18 cellular contexts compared by ENCODE assay signal in the genomic region with DNA sequence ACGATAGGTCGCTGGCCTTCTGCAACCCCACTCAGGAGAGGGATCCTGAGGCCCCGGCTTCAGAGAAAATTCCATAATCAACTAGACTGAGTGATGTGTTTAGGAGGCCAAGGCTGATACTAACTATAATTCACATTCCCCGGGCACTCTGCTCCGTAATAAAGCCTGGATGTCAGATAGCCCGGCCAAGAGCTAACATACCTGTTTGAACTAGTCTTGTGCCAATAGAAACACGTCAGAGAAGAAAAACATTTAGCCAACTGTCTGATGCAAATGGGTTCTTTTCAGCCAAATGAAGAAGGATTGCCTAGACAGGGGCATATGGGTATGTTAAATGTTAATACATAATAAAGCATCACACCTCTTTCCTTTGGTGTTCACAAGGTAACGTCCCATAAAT.
DNase-seq lines count a peak whose midpoint lies in the region; TF ChIP-seq lines count a peak whose summit lies in the region.
"Had no signal": no experiment of that assay in that cellular context is flagged by ENCODE, and none has a peak within 500 bp of the region (broad histone marks: within the 10 kb centered on the region; RNA-seq: fewer than 3 reads in every experiment).

No MANE protein-coding gene starts in this region.

- no peaks in the 10 kb centered on the region for H3K79me1 ChIP-seq in mesenchymal stem cell (replicated peaks; ENCODE audit: low read length, poor library complexity, severe bottlenecking)

- no peak overlapping the region for H3K23ac ChIP-seq in mesenchymal stem cell (ENCODE audit: low read length in 2 of 2)

- no peak for TF ChIP-seq CTCF in epithelial cell of esophagus (IDR thresholded peaks at IDR 0.05; ENCODE audit: insufficient read depth, low read depth, low read length, missing control alignments)

- H3K4me3 ChIP-seq in epithelial cell of esophagus (ENCODE audit: low read length) (no peak overlapping the region), mesenchymal stem cell (ENCODE audit: insufficient read depth in 1 of 2, low read depth in 1 of 2, low read length in 2 of 2) (no peak overlapping the region)
- H3K4me3 ChIP-seq: BLaER1, GM12878, GM23338, HAP-1 had no signal

- H4K91ac ChIP-seq in mesenchymal stem cell (ENCODE audit: low read length) = no peak overlapping the region

- H3K9ac ChIP-seq in mesenchymal stem cell (ENCODE audit: low read length) = no peak overlapping the region
- H3K9ac ChIP-seq: BLaER1 had no signal

- H2BK12ac ChIP-seq in mesenchymal stem cell (ENCODE audit: low read length in 2 of 2) = no peak overlapping the region

- no peak overlapping the region for H3K4me2 ChIP-seq in mesenchymal stem cell (ENCODE audit: low read length, poor library complexity, severe bottlenecking)
- H3K4me2 ChIP-seq: BLaER1, GM23338 had no signal

- H2BK120ac ChIP-seq in mesenchymal stem cell (ENCODE audit: low read depth, low read length) = no peak overlapping the region

- no peak overlapping the region for H2AFZ ChIP-seq in mesenchymal stem cell (ENCODE audit: low read depth, low read length)
- H2AFZ ChIP-seq: GM23338 had no signal

- H3K36me3 ChIP-seq in mesenchymal stem cell (ENCODE audit: control insufficient read depth in 1 of 2, insufficient read depth in 2 of 2, low read depth in 1 of 2, low read length in 2 of 2) = peaks cover 0 to 2% of the 10 kb centered on the region in 2 experiments
- H3K36me3 ChIP-seq: BLaER1, HAP-1 had no signal

- H2BK15ac ChIP-seq in mesenchymal stem cell (ENCODE audit: low read depth, poor library complexity, severe bottlenecking) = no peak overlapping the region

- no peak overlapping the region for H3K14ac ChIP-seq in mesenchymal stem cell (ENCODE audit: low read length in 2 of 2)

- WGBS in mesenchymal stem cell = 96% methylated on average over 8 of the region's 8 CpGs

- peak overlapping the region; percentile 18 for H2AK5ac ChIP-seq in mesenchymal stem cell (ENCODE audit: low read length, severe bottlenecking)

- no peaks in the 10 kb centered on the region for H3K9me3 ChIP-seq in mesenchymal stem cell (ENCODE audit: control insufficient read depth, low read length)
- H3K9me3 ChIP-seq: BLaER1, Caco-2, HAP-1 had no signal

- no peak overlapping the region for H2BK5ac ChIP-seq in mesenchymal stem cell (ENCODE audit: low read depth, low read length, poor library complexity, severe bottlenecking)

- H3K27me3 ChIP-seq in mesenchymal stem cell (ENCODE audit: control insufficient read depth in 1 of 2, insufficient read depth in 1 of 2, low read length in 2 of 2) = no peaks in the 10 kb centered on the region
- H3K27me3 ChIP-seq: BLaER1 had no signal

- no peak overlapping the region for H4K8ac ChIP-seq in mesenchymal stem cell (ENCODE audit: low read length)

- DNase-seq in NCI-H526 treated with DMSO at 0.1 percent for 48 hours (lab: John Stamatoyannopoulos, UW) (peak; percentile 64), epithelial cell of esophagus (ENCODE audit: low read depth) (peak; percentile 70), mesenchymal stem cell (no peak), midbrain (lab: John Stamatoyannopoulos, UW) (no peak), NCI-H2029 treated with DMSO at 0.1 percent for 48 hours (lab: John Stamatoyannopoulos, UW) (no peak), activated T-cell treated with anti-CD3 and anti-CD28 coated beads for 4 hours (no peak), NCI-H1048 (lab: John Stamatoyannopoulos, UW) (no peak)
- DNase-seq: Caco-2; CD4-positive, CD25-positive, alpha-beta regulatory T cell; CD8-positive, alpha-beta T cell; DMS153; DND-41; HFFc6 had no signal

- H3K18ac ChIP-seq in mesenchymal stem cell (ENCODE audit: low read depth in 1 of 2, low read length in 2 of 2) = no peak overlapping the region

- H3K4ac ChIP-seq in mesenchymal stem cell (ENCODE audit: low read depth in 1 of 2, low read length in 2 of 2) = no peak overlapping the region

- peaks cover 26% of the 10 kb centered on the region for H3K4me1 ChIP-seq in mesenchymal stem cell (ENCODE audit: control insufficient read depth, insufficient read depth, low read depth, low read length)
- H3K4me1 ChIP-seq: Caco-2, HAP-1 had no signal

- no peak overlapping the region for H3K27ac ChIP-seq in mesenchymal stem cell (ENCODE audit: low read length, poor library complexity, severe bottlenecking)
- H3K27ac ChIP-seq: BLaER1, C4-2B had no signal

Comparison
In these comparisons a context has a peak if more than half of its experiments do, and no peak if none do; other contexts are left out.
1. DNase-seq: peak in NCI-H526 treated with DMSO at 0.1 percent for 48 hours (single experiment) and epithelial cell of esophagus (single experiment); none in mesenchymal stem cell (single experiment), midbrain (single experiment), NCI-H2029 treated with DMSO at 0.1 percent for 48 hours (single experiment), activated T-cell treated with anti-CD3 and anti-CD28 coated beads for 4 hours (single experiment) and NCI-H1048 (single experiment).